ENCODE assay signal across 23 cellular contexts in the genomic region with DNA sequence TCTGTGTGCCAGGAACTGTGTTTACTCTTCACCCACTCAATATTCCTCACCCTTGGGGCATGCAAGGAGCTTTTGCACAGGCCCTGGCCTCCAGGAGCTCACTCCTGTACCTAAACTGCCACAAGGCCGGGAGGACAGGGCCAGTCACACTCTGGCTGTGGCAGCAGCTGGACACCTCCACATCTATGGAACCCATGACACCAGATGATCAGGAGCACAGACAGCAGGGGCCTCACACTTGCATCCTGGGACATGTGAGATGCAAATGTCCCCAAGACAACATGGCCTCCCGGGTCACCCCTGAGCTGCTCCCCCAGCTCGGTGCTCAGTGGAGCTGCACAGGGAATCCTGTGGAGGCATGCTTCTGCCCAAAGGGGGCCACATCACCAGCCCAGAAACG.
"Had no signal": no experiment of that assay in that cellular context is flagged by ENCODE, and none has a peak within 500 bp of the region (broad histone marks: within the 10 kb centered on the region; RNA-seq: fewer than 3 reads in every experiment).

No MANE protein-coding gene starts in this region.

- DNase-seq: activated CD4-positive, alpha-beta memory T cell treated with anti-CD3 and anti-CD28 coated beads, Interleukin-2, amount 10 ng/mL, durations not matched to agents 7 days and 5 days; activated CD4-positive, alpha-beta T cell treated with anti-CD3 and anti-CD28 coated beads for 1 hour; activated CD4-positive, alpha-beta T cell treated with anti-CD3 and anti-CD28 coated beads, Interleukin-2, amount 10 ng/mL, durations not matched to agents 7 days and 5 days; activated naive CD8-positive, alpha-beta T cell treated with anti-CD3 and anti-CD28 coated beads, Interleukin-2, amount 50 U/mL, for 24 hours; activated T-cell treated with anti-CD3 and anti-CD28 coated beads, Interleukin-2, amount 50 U/mL, for 48 hours; amygdala; caudate nucleus; cortex of kidney; foreskin fibroblast; heart left ventricle; hypothalamus; lower lobe of right lung; mesenchymal stem cell; nucleus accumbens; stimulated activated CD4-positive, alpha-beta T cell treated with anti-CD3 and anti-CD28 coated beads, Interleukin-15, amount 100 ng/mL, for 24 hours; stimulated activated CD4-positive, alpha-beta T cell treated with anti-CD3 and anti-CD28 coated beads, Interleukin-2, amount 100 ng/mL, for 24 hours; stimulated activated naive CD4-positive, alpha-beta T cell had no signal

- H3K4me1 ChIP-seq: heart left ventricle, lower lobe of right lung, right atrium auricular region had no signal

- H3K27me3 ChIP-seq: right atrium auricular region had no signal

- H3K27ac Mint-ChIP-seq: activated CD4-positive, alpha-beta memory T cell treated with anti-CD3 and anti-CD28 coated beads, Interleukin-2, amount 10 ng/mL, durations not matched to agents 7 days and 5 days; activated CD4-positive, alpha-beta T cell treated with anti-CD3 and anti-CD28 coated beads, Interleukin-2, amount 10 ng/mL, durations not matched to agents 7 days and 5 days; activated naive CD4-positive, alpha-beta T cell treated with anti-CD3 and anti-CD28 coated beads, Interleukin-2, amount 50 U/mL, for 24 hours; activated naive CD8-positive, alpha-beta T cell treated with anti-CD3 and anti-CD28 coated beads, Interleukin-2, amount 50 U/mL, for 24 hours; activated T-helper 2 cell treated with anti-CD3 and anti-CD28 coated beads, Interferon-gamma antibody, Interleukin-2, Interleukin-4, amounts not matched to agents 10 μg/mL and 5 μg/mL and 100 μg/mL, durations not matched to agents 14 hours and 24 hours and 36 hours; nephron; type B pancreatic cell had no signal

- H3K9me3 Mint-ChIP-seq: activated CD4-positive, alpha-beta memory T cell treated with anti-CD3 and anti-CD28 coated beads, Interleukin-2, amount 10 ng/mL, durations not matched to agents 7 days and 5 days; activated CD4-positive, alpha-beta T cell treated with anti-CD3 and anti-CD28 coated beads, Interleukin-2, amount 10 ng/mL, durations not matched to agents 7 days and 5 days; activated naive CD4-positive, alpha-beta T cell treated with anti-CD3 and anti-CD28 coated beads, Interleukin-2, amount 50 U/mL, for 24 hours; activated naive CD8-positive, alpha-beta T cell treated with anti-CD3 and anti-CD28 coated beads, Interleukin-2, amount 50 U/mL, for 24 hours; activated T-helper 2 cell treated with anti-CD3 and anti-CD28 coated beads, Interferon-gamma antibody, Interleukin-2, Interleukin-4, amounts not matched to agents 10 μg/mL and 5 μg/mL and 100 μg/mL, durations not matched to agents 14 hours and 24 hours and 36 hours; nephron; type B pancreatic cell had no signal

- H3K27ac ChIP-seq: heart left ventricle, lower lobe of right lung, right atrium auricular region, thoracic aorta had no signal

- ATAC-seq: activated naive CD8-positive, alpha-beta T cell treated with anti-CD3 and anti-CD28 coated beads, Interleukin-2, amount 50 U/mL, for 24 hours; heart left ventricle; lower lobe of right lung had no signal

- H3K27me3 Mint-ChIP-seq: activated naive CD4-positive, alpha-beta T cell treated with anti-CD3 and anti-CD28 coated beads, Interleukin-2, amount 50 U/mL, for 24 hours had no signal

- H3K4me1 Mint-ChIP-seq: activated CD4-positive, alpha-beta memory T cell treated with anti-CD3 and anti-CD28 coated beads, Interleukin-2, amount 10 ng/mL, durations not matched to agents 7 days and 5 days; activated CD4-positive, alpha-beta T cell treated with anti-CD3 and anti-CD28 coated beads, Interleukin-2, amount 10 ng/mL, durations not matched to agents 7 days and 5 days; activated naive CD4-positive, alpha-beta T cell treated with anti-CD3 and anti-CD28 coated beads, Interleukin-2, amount 50 U/mL, for 24 hours; activated naive CD8-positive, alpha-beta T cell treated with anti-CD3 and anti-CD28 coated beads, Interleukin-2, amount 50 U/mL, for 24 hours had no signal

- H3K36me3 Mint-ChIP-seq: activated naive CD4-positive, alpha-beta T cell treated with anti-CD3 and anti-CD28 coated beads, Interleukin-2, amount 50 U/mL, for 24 hours; type B pancreatic cell had no signal

- H3K4me3 ChIP-seq: heart left ventricle, lower lobe of right lung, right atrium auricular region, thoracic aorta had no signal

- H3K4me3 Mint-ChIP-seq: activated CD4-positive, alpha-beta memory T cell treated with anti-CD3 and anti-CD28 coated beads, Interleukin-2, amount 10 ng/mL, durations not matched to agents 7 days and 5 days; activated CD4-positive, alpha-beta T cell treated with anti-CD3 and anti-CD28 coated beads, Interleukin-2, amount 10 ng/mL, durations not matched to agents 7 days and 5 days; activated naive CD4-positive, alpha-beta T cell treated with anti-CD3 and anti-CD28 coated beads, Interleukin-2, amount 50 U/mL, for 24 hours; activated naive CD8-positive, alpha-beta T cell treated with anti-CD3 and anti-CD28 coated beads, Interleukin-2, amount 50 U/mL, for 24 hours; nephron; type B pancreatic cell had no signal

- H3K36me3 ChIP-seq: heart left ventricle, lower lobe of right lung, right atrium auricular region, thoracic aorta had no signal

- H3K9me3 ChIP-seq: heart left ventricle, lower lobe of right lung, right atrium auricular region, thoracic aorta had no signal
